Comparison of ENCODE assay signal across 8 cellular contexts in genomic region chr22:27801616-27802388, GRCh38. TPM values are rescaled to one million over a fixed set of nuclear protein-coding genes. Genes with fewer than 3 reads are reported as not detected.
DNase-seq lines count a peak whose midpoint lies in the region; ATAC-seq and TF ChIP-seq lines count a peak whose summit lies in the region.

Gene MN1, minus strand, starts transcription at chr22:27801756. Its CDS starts 1,213 bp downstream, at chr22:27800543.

- H3K27me3 Mint-ChIP-seq in central memory CD8-positive, alpha-beta T cell: peaks cover 27% of the 10 kb centered on the region

- no peaks in the 10 kb centered on the region for H3K9me3 ChIP-seq in WERI-Rb-1 (ENCODE audit: severe bottlenecking)
- H3K9me3 ChIP-seq in skeletal muscle tissue (ENCODE audit: control insufficient read depth in 3 of 3, low read length in 3 of 3): no peaks in the 10 kb centered on the region

- H3K9me3 Mint-ChIP-seq in central memory CD8-positive, alpha-beta T cell: no peaks in the 10 kb centered on the region

- TF ChIP-seq CTCF in WERI-Rb-1 (IDR thresholded peaks at IDR 0.05; ENCODE audit: low read depth, low read length): no peak

- ATAC-seq in central memory CD8-positive, alpha-beta T cell (replicated peaks; ENCODE audit: extremely low read depth, poor library complexity, severe bottlenecking): peak; percentile 47

- no peak within 1 kb of the TSS for H3K27ac Mint-ChIP-seq in central memory CD8-positive, alpha-beta T cell (ENCODE audit: low read depth)

- peaks cover 2% of the 10 kb centered on the region for H3K27me3 ChIP-seq in WERI-Rb-1 (ENCODE audit: insufficient read depth, low read depth, severe bottlenecking)
- H3K27me3 ChIP-seq in skeletal muscle tissue (ENCODE audit: control insufficient read depth in 3 of 3, insufficient read depth in 3 of 3, low read length in 3 of 3): peaks cover 0 to 3% (median 0%) of the 10 kb centered on the region in 3 donors

- peaks cover 22% of the 10 kb centered on the region for H3K4me1 Mint-ChIP-seq in central memory CD8-positive, alpha-beta T cell

- no peaks in the 10 kb centered on the region for H3K36me3 Mint-ChIP-seq in central memory CD8-positive, alpha-beta T cell (ENCODE audit: insufficient read depth)

- H3K36me3 ChIP-seq in WERI-Rb-1 (no peaks in the 10 kb centered on the region), skeletal muscle tissue (ENCODE audit: control insufficient read depth in 3 of 3, insufficient read depth in 3 of 3, low read length in 3 of 3) (peaks cover under 1 to 16% (median 3%) of the 10 kb centered on the region in 3 donors)

- DNase-seq in NCI-H1092 treated with DMSO at 0.1 percent for 48 hours (lab: John Stamatoyannopoulos, UW) (peak; percentile 15), NCI-H1092 (lab: John Stamatoyannopoulos, UW) (no peak), WERI-Rb-1 (no peak), islet precursor cell (peak; percentile 65), COR-L47 (lab: John Stamatoyannopoulos, UW) (no peak), SIG-M5 (lab: John Stamatoyannopoulos, UW) (no peak)
- DNase-seq in central memory CD8-positive, alpha-beta T cell (ENCODE audit: low spot score in 2 of 2): no peak

- H3K27ac ChIP-seq in WERI-Rb-1 (no peak within 1 kb of the TSS), skeletal muscle tissue (ENCODE audit: low read depth, low read length) (peak within 1 kb of the TSS; percentile 88)

- H3K9ac ChIP-seq in skeletal muscle tissue (ENCODE audit: low read depth in 1 of 3, low read length in 3 of 3): peak within 1 kb of the TSS; percentile 74 to 95 (median 80)

- peak within 1 kb of the TSS; percentile 83 for H3K4me3 Mint-ChIP-seq in central memory CD8-positive, alpha-beta T cell

- H3K4me3 ChIP-seq in WERI-Rb-1 (ENCODE audit: low read depth, low read length) (peak within 1 kb of the TSS; percentile 60), skeletal muscle tissue (ENCODE audit: low read length in 3 of 3) (peak within 1 kb of the TSS; percentile 77 to 89 (median 86))

- peaks cover 13 to 40% (median 31%) of the 10 kb centered on the region in 3 donors for H3K4me1 ChIP-seq in skeletal muscle tissue (ENCODE audit: control insufficient read depth in 3 of 3, insufficient read depth in 3 of 3, low read length in 3 of 3)

RNA-seq across cellular contexts. Expression of gene MN1, which starts in this region (rescaled TPM):
- 2.6 TPM for total RNA-seq in skeletal muscle tissue

Comparison
In these comparisons a context has a peak if more than half of its experiments do, and no peak if none do; other contexts are left out.
1. DNase-seq: peak in NCI-H1092 treated with DMSO at 0.1 percent for 48 hours (single experiment) and islet precursor cell (single experiment); none in NCI-H1092 (single experiment), WERI-Rb-1 (single experiment), central memory CD8-positive, alpha-beta T cell (0 of 2), COR-L47 (single experiment) and SIG-M5 (single experiment).